In the genomic region with DNA sequence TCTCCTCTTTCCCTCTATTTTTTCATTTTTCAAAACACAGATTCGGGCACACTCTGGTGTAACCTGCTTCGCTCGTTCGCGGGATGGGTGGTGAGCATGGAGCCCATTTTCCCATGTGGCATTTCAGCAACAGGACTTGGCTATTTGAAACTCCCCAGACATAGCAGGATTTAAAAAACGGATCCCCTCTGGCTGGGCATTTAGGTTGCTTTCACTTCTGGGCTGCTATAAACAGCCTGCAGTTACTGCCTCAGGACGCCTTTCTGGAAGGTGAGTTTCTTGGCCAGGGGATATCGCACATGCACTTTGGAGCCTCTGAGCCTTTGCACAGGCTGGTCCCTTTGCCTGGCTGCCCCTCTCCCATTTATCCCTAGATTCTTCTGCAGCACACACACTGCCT, we compare ENCODE assay signal across 1 cellular context.
TF ChIP-seq lines count a peak whose summit lies in the region.

No MANE protein-coding gene starts in this region.

TF ChIP-seq in HepG2, 621 proteins besides CTCF, POLR2A, EP300 and RAD21:
- TF ChIP-seq RELA (CRISPR knock-in tag; IDR thresholded peaks at IDR 0.05) (no peak), ZFP37 (CRISPR knock-in tag; IDR thresholded peaks at IDR 0.05; ENCODE audit: borderline replicate concordance) (no peak), NCOR1 (IDR thresholded peaks at IDR 0.05; ENCODE audit: borderline replicate concordance, low read length) (no peak), ZNF121 (CRISPR knock-in tag; IDR thresholded peaks at IDR 0.05) (no peak), ZFX (CRISPR knock-in tag; IDR thresholded peaks at IDR 0.05; ENCODE audit: low read depth) (no peak), MYNN (CRISPR knock-in tag; IDR thresholded peaks at IDR 0.05; ENCODE audit: low read depth) (no peak), PAX8 (CRISPR knock-in tag; IDR thresholded peaks at IDR 0.05; ENCODE audit: borderline replicate concordance) (no peak)
- TF ChIP-seq, protein P1, sequence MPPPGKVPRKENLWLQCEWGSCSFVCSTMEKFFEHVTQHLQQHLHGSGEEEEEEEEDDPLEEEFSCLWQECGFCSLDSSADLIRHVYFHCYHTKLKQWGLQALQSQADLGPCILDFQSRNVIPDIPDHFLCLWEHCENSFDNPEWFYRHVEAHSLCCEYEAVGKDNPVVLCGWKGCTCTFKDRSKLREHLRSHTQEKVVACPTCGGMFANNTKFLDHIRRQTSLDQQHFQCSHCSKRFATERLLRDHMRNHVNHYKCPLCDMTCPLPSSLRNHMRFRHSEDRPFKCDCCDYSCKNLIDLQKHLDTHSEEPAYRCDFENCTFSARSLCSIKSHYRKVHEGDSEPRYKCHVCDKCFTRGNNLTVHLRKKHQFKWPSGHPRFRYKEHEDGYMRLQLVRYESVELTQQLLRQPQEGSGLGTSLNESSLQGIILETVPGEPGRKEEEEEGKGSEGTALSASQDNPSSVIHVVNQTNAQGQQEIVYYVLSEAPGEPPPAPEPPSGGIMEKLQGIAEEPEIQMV (CRISPR knock-in tag; IDR thresholded peaks at IDR 0.05; ENCODE audit: low read depth): no peak
